ENCODE assay signal across 8 cellular contexts in genomic region chr18:46916551-46917107, GRCh38. TPM values are rescaled to one million over a fixed set of nuclear protein-coding genes. Genes with fewer than 3 reads are reported as not detected.
A peak's percentile ranks its signal among the peaks of the same experiment; 100 is the strongest.
DNase-seq lines count a peak whose midpoint lies in the region; ATAC-seq and TF ChIP-seq lines count a peak whose summit lies in the region.

No MANE protein-coding gene starts in this region.

- in situ Hi-C loops in T47D (cut with HindIII; ENCODE audit: low pct_unique_long_range_greater_than_20kb, low sequenced_read_pairs): no loop called here

- no peaks in the 10 kb centered on the region for H3K36me3 ChIP-seq in kidney epithelial cell (ENCODE audit: control insufficient read depth, insufficient read depth, low read length)

- peak overlapping the region; percentile 88 for H3K4me3 ChIP-seq in kidney epithelial cell (ENCODE audit: low read depth, low read length)

- no peak for TF ChIP-seq CTCF in kidney epithelial cell (IDR thresholded peaks at IDR 0.05; ENCODE audit: insufficient read depth, low read length, poor library complexity, severe bottlenecking)

- DNase-seq in A172 (ENCODE audit: low spot score): peak; percentile 6
- peak; percentile 23 for DNase-seq in GDM1 (lab: John Stamatoyannopoulos, UW)
- DNase-seq in RPMI8226: peak; percentile 34
- DNase-seq in T47D (ENCODE audit: low read depth in 1 of 2, low spot score in 1 of 2): peak; percentile 41 to 49
- no peak for DNase-seq in kidney epithelial cell (ENCODE audit: low read depth)
- peak; percentile 50 for DNase-seq in stimulated activated CD8-positive, alpha-beta memory T cell treated with anti-CD3 and anti-CD28 coated beads, Interleukin-4, amount 100 ng/mL, for 48 hours

- no peaks in the 10 kb centered on the region for H3K27me3 ChIP-seq in kidney epithelial cell (ENCODE audit: control insufficient read depth, insufficient read depth, low read length)

- ATAC-seq in HG03097 (IDR thresholded peaks at IDR 0.05; ENCODE audit: low FRiP score, unreplicated experiment): peak; percentile 38
- ATAC-seq in HG03439 (IDR thresholded peaks at IDR 0.05; ENCODE audit: unreplicated experiment): no peak

RNA-seq across cellular contexts. Expression of gene PIAS2, which starts 0.7 kb away (rescaled TPM):
- total RNA-seq in A172 (2014; rRNA removed; shearing (Covaris generic)): 17.5 and 18.8 TPM in 2 replicates
- total RNA-seq in kidney epithelial cell: 8.7 and 10.9 TPM in 2 replicates

RNA-seq across cellular contexts. Expression of gene KATNAL2, which starts 0.8 kb away (rescaled TPM):
- 3.7 and 5.1 TPM in 2 replicates for total RNA-seq in A172 (2014; rRNA removed; shearing (Covaris generic))
- total RNA-seq in kidney epithelial cell: 0.88 and 1.4 TPM in 2 replicates
